Comparison of ENCODE assay signal across 10 cellular contexts in genomic region chr19:29967623-29968022, GRCh38. TPM values are rescaled to one million over a fixed set of nuclear protein-coding genes. Genes with fewer than 3 reads are reported as not detected.
A peak's percentile ranks its signal among the peaks of the same experiment; 100 is the strongest.
DNase-seq lines count a peak whose midpoint lies in the region; ATAC-seq lines count a peak whose summit lies in the region.
"Had no signal": no experiment of that assay in that cellular context is flagged by ENCODE, and none has a peak within 500 bp of the region (broad histone marks: within the 10 kb centered on the region; RNA-seq: fewer than 3 reads in every experiment).

No MANE protein-coding gene starts in this region.

- H3K9me3 Mint-ChIP-seq in stimulated activated memory B cell treated with anti-CD40 and anti-IgM and Interleukin-4, amounts not matched to agents 10 μg/mL and 1 μg/mL and 100 μg/mL, for 72 hours, result no peaks in the 10 kb centered on the region

- DNase-seq in Right ventricle myocardium superior, result no peak
- DNase-seq in cardiac septum (ENCODE audit: low spot score), result no peak
- peak; percentile 53 for DNase-seq in SIG-M5 treated with dmso at 0.1 percent for 504 hours (lab: John Stamatoyannopoulos, UW; ENCODE audit: unreplicated experiment)
- peak; percentile 61 for DNase-seq in fibroblast of gingiva (ENCODE audit: low read depth)
- no peak for DNase-seq in NCI-H1694 treated with DMSO at 0.1 percent for 48 hours (lab: John Stamatoyannopoulos, UW)
- DNase-seq: cortex of kidney, NCI-H2081 treated with DMSO at 0.1 percent for 48 hours had no signal

- peak; percentile 22 for ATAC-seq in Right ventricle myocardium superior (ENCODE audit: poor library complexity)
- no peak for ATAC-seq in stimulated activated memory B cell treated with anti-CD40 and anti-IgM and Interleukin-4, amounts not matched to agents 10 μg/mL and 1 μg/mL and 100 μg/mL, for 72 hours
- no peak for ATAC-seq in HG02571 (IDR thresholded peaks at IDR 0.05; ENCODE audit: unreplicated experiment)
- no peak for ATAC-seq in GM21447 (IDR thresholded peaks at IDR 0.05; ENCODE audit: unreplicated experiment)

- intact Hi-C loops in Right ventricle myocardium superior (cut with DNase I), result no loop called here
- intact Hi-C loops in cardiac septum (cut with DNase I), result no loop called here

- H3K4me3 Mint-ChIP-seq in stimulated activated memory B cell treated with anti-CD40 and anti-IgM and Interleukin-4, amounts not matched to agents 10 μg/mL and 1 μg/mL and 100 μg/mL, for 72 hours, result no peak overlapping the region

- H3K27ac Mint-ChIP-seq in stimulated activated memory B cell treated with anti-CD40 and anti-IgM and Interleukin-4, amounts not matched to agents 10 μg/mL and 1 μg/mL and 100 μg/mL, for 72 hours, result peak overlapping the region; percentile 2

- no peaks in the 10 kb centered on the region for H3K27me3 Mint-ChIP-seq in stimulated activated memory B cell treated with anti-CD40 and anti-IgM and Interleukin-4, amounts not matched to agents 10 μg/mL and 1 μg/mL and 100 μg/mL, for 72 hours

- H3K36me3 Mint-ChIP-seq in stimulated activated memory B cell treated with anti-CD40 and anti-IgM and Interleukin-4, amounts not matched to agents 10 μg/mL and 1 μg/mL and 100 μg/mL, for 72 hours, result no peaks in the 10 kb centered on the region

- H3K4me1 Mint-ChIP-seq in stimulated activated memory B cell treated with anti-CD40 and anti-IgM and Interleukin-4, amounts not matched to agents 10 μg/mL and 1 μg/mL and 100 μg/mL, for 72 hours, result peaks cover 69% of the 10 kb centered on the region

RNA-seq across cellular contexts. Expression of gene URI1, which starts 25.6 kb away (rescaled TPM):
- 44.6 TPM for total RNA-seq in Right ventricle myocardium superior
- total RNA-seq in cardiac septum, result 47.1 TPM

Comparison
In these comparisons a context has a peak if more than half of its experiments do, and no peak if none do; other contexts are left out.
1. DNase-seq: peak in SIG-M5 treated with dmso at 0.1 percent for 504 hours (single experiment) and fibroblast of gingiva (single experiment); none in Right ventricle myocardium superior (single experiment), cardiac septum (single experiment) and NCI-H1694 treated with DMSO at 0.1 percent for 48 hours (single experiment).